23 cellular contexts compared by ENCODE assay signal in the genomic region with DNA sequence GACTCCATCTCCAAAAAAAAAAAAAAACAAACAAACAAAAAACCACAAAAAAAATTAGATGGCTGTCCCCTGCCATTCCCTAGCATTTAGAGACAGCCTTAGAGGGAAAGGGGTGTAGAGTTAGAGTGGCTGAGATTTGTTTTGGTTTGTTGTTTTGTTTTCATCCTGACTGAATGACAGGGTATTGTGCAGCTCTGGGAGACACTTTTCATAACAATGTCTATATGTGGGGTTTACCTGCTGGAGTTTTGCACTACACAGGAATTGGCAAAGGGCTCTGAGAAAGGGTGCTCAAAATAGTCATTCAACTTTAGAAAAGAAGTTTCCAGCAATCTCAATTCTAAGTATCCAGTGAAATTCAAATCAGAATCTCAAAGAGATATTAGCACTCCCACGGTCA.
"Had no signal": no experiment of that assay in that cellular context is flagged by ENCODE, and none has a peak within 500 bp of the region (broad histone marks: within the 10 kb centered on the region; RNA-seq: fewer than 3 reads in every experiment).

No MANE protein-coding gene starts in this region.

- H3K9me3 ChIP-seq: Peyer's patch, SJCRH30 had no signal

- ATAC-seq: Right ventricle myocardium inferior, SK-N-SH treated with all-trans-retinoic acid at 6 μM for 48 hours had no signal

- H3K27me3 ChIP-seq: Peyer's patch, SJCRH30 had no signal

- H3K4me3 ChIP-seq: PC-9, Peyer's patch, SJCRH30 had no signal

- H3K36me3 ChIP-seq: Peyer's patch, SJCRH30 had no signal

- H3K4me1 ChIP-seq: Peyer's patch, SJCRH30 had no signal

- DNase-seq: KBM-7; MV-4-11; NCI-H1048; NCI-H1105 treated with DMSO at 0.1 percent for 48 hours; NCI-H1417 treated with DMSO at 0.1 percent for 48 hours; NCI-H146; NCI-H1694 treated with DMSO at 0.1 percent for 48 hours; NCI-H1930; NCI-H2107; NCI-H226; NCI-H446; NCI-H510A; NCI-H524 treated with DMSO at 0.1 percent for 48 hours; NCI-H69; NCI-H774; NK-92 treated with Interleukin-12 subunit alpha and Interleukin-12 subunit beta, amount 100 ng/mL, for 24 hours; OCI-M1; PC-9; Peyer's patch; SHP77 treated with DMSO at 0.1 percent for 48 hours; SJCRH30 had no signal

- H3K27ac ChIP-seq: PC-9, Peyer's patch, SJCRH30 had no signal
